In genomic region chr14:68174446-68174845, GRCh38 we compare ENCODE assay signal across 23 cellular contexts.
DNase-seq lines count a peak whose midpoint lies in the region; TF ChIP-seq lines count a peak whose summit lies in the region.
"Had no signal": no experiment of that assay in that cellular context is flagged by ENCODE, and none has a peak within 500 bp of the region (broad histone marks: within the 10 kb centered on the region; RNA-seq: fewer than 3 reads in every experiment).

No MANE protein-coding gene starts in this region.

- BruUV-seq in MCF 10A (replicated peaks; lab: Mats Ljungman, UMichigan): no TSS peak

- H3K36me3 ChIP-seq in breast epithelium: no peaks in the 10 kb centered on the region
- no peaks in the 10 kb centered on the region for H3K36me3 ChIP-seq in prostate gland
- H3K36me3 ChIP-seq in SJCRH30: no peaks in the 10 kb centered on the region
- H3K36me3 ChIP-seq: BE2C, gastroesophageal sphincter, ovary, suprapubic skin, WERI-Rb-1 had no signal

- peaks cover 0 to 9% of the 10 kb centered on the region in 2 donors for H3K4me1 ChIP-seq in breast epithelium
- H3K4me1 ChIP-seq in prostate gland (replicated peaks): peaks cover 8% of the 10 kb centered on the region
- H3K4me1 ChIP-seq in SJCRH30: peaks cover 20% of the 10 kb centered on the region
- H3K4me1 ChIP-seq: BE2C had no signal

- POLR2A ChIA-PET in MCF 10A (lab: Yijun Ruan, JAX): interaction anchor here (1.2 kb wide), 1 partner anchor 33 kb away, joined by 3 read pairs; no protein-coding TSS in a partner anchor

- intact Hi-C loops in breast epithelium (cut with DNase I; ENCODE audit: low total_unique reads): no loop called here
- intact Hi-C loops in MCF 10A (cut with micrococcal nuclease): no loop called here
- intact Hi-C loops in prostate gland (cut with DNase I): no loop called here

- no peak overlapping the region for H3K4me3 Mint-ChIP-seq in MCF 10A (ENCODE audit: unreplicated experiment)
- H3K4me3 Mint-ChIP-seq: activated naive CD8-positive, alpha-beta T cell treated with anti-CD3 and anti-CD28 coated beads, Interleukin-2, amount 10 ng/mL, durations not matched to agents 7 days and 5 days; naive thymus-derived CD8-positive, alpha-beta T cell had no signal

- no peak for TF ChIP-seq CTCF in breast epithelium (IDR thresholded peaks at IDR 0.05)
- no peak for TF ChIP-seq CTCF in MCF 10A (IDR thresholded peaks at IDR 0.05; ENCODE audit: unreplicated experiment)
- no peak for TF ChIP-seq CTCF in fibroblast of mammary gland (conservative IDR thresholded peaks at IDR 0.05; ENCODE audit: control insufficient read depth, insufficient read depth, low read depth, low read length)
- no peak for TF ChIP-seq CTCF in prostate gland (IDR thresholded peaks at IDR 0.05)

- DNase-seq in breast epithelium (ENCODE audit: low spot score in 2 of 2) (no peak), MCF 10A (ENCODE audit: unreplicated experiment) (no peak), fibroblast of mammary gland (ENCODE audit: low read depth) (peak; percentile 37), prostate gland (ENCODE audit: low spot score) (no peak), SJCRH30 (no peak), ACHN (no peak), substantia nigra (lab: John Stamatoyannopoulos, UW) (no peak), G401 (ENCODE audit: low spot score) (no peak)
- DNase-seq: activated CD4-positive, alpha-beta T cell treated with anti-CD3 and anti-CD28 coated beads, Interleukin-2, amount 50 U/mL, for 4 hours; activated CD8-positive, alpha-beta memory T cell treated with anti-CD3 and anti-CD28 coated beads, Interleukin-2, amount 50 U/mL, for 48 hours; activated naive CD8-positive, alpha-beta T cell treated with anti-CD3 and anti-CD28 coated beads, Interleukin-2, amount 10 ng/mL, durations not matched to agents 7 days and 5 days; BE2C; DND-41; effector memory CD4-positive, alpha-beta T cell; GM23248; left cardiac atrium; naive thymus-derived CD8-positive, alpha-beta T cell; NCI-H446 treated with DMSO at 0.1 percent for 48 hours; ovary; T-helper 2 cell; WERI-Rb-1 had no signal

- CTCF ChIA-PET in MCF 10A (lab: Yijun Ruan, JAX): interaction anchor here (0.6 kb wide), 1 partner anchor 642 kb away, joined by 3 read pairs; no protein-coding TSS in a partner anchor

- H3K27ac Mint-ChIP-seq in MCF 10A (ENCODE audit: low read depth, unreplicated experiment): no peak overlapping the region
- H3K27ac Mint-ChIP-seq: activated naive CD8-positive, alpha-beta T cell treated with anti-CD3 and anti-CD28 coated beads, Interleukin-2, amount 10 ng/mL, durations not matched to agents 7 days and 5 days; naive thymus-derived CD8-positive, alpha-beta T cell had no signal

- H3K27ac ChIP-seq in breast epithelium: peak overlapping the region; percentile 9 to 66
- H3K27ac ChIP-seq in prostate gland: peak overlapping the region; percentile 57 to 59
- H3K27ac ChIP-seq in SJCRH30: no peak overlapping the region
- no peak overlapping the region for H3K27ac ChIP-seq in substantia nigra (ENCODE audit: low read depth, low read length, poor library complexity, severe bottlenecking)
- H3K27ac ChIP-seq: ovary, suprapubic skin, WERI-Rb-1 had no signal

- 87% methylated on average over 2 of the region's 2 CpGs for WGBS in prostate gland

- no peak overlapping the region for H3K4me3 ChIP-seq in breast epithelium
- no peak overlapping the region for H3K4me3 ChIP-seq in fibroblast of mammary gland (ENCODE audit: control insufficient read depth, low read depth, low read length)
- H3K4me3 ChIP-seq in prostate gland: no peak overlapping the region
- no peak overlapping the region for H3K4me3 ChIP-seq in SJCRH30
- H3K4me3 ChIP-seq: gastroesophageal sphincter, GM23248, ovary, suprapubic skin had no signal

- no peaks in the 10 kb centered on the region for H3K27me3 Mint-ChIP-seq in MCF 10A (ENCODE audit: insufficient read depth, unreplicated experiment)
- H3K27me3 Mint-ChIP-seq: activated naive CD8-positive, alpha-beta T cell treated with anti-CD3 and anti-CD28 coated beads, Interleukin-2, amount 10 ng/mL, durations not matched to agents 7 days and 5 days; naive thymus-derived CD8-positive, alpha-beta T cell had no signal

- TF ChIP-seq POLR2A in breast epithelium (IDR thresholded peaks at IDR 0.05) (no peak), prostate gland (IDR thresholded peaks at IDR 0.05) (no peak)

- in situ Hi-C loops in ACHN (cut with HindIII; ENCODE audit: low pct_ligation_motif_present, low pct_unique_long_range_greater_than_20kb, low sequenced_read_pairs) (no loop called here), G401 (cut with HindIII; ENCODE audit: low sequenced_read_pairs) (no loop called here)

- H3K9me3 ChIP-seq in breast epithelium (no peaks in the 10 kb centered on the region), prostate gland (no peaks in the 10 kb centered on the region), SJCRH30 (replicated peaks) (0 out of 2 replicates have a peak, but pooled peaks cover 3% of the 10 kb centered on the region)
- H3K9me3 ChIP-seq: BE2C, gastroesophageal sphincter, ovary, suprapubic skin had no signal

- no peaks in the 10 kb centered on the region for H3K36me3 Mint-ChIP-seq in MCF 10A (ENCODE audit: insufficient read depth, unreplicated experiment)

- H3K27me3 ChIP-seq in breast epithelium (no peaks in the 10 kb centered on the region), prostate gland (replicated peaks; ENCODE audit: insufficient read depth) (no peaks in the 10 kb centered on the region), SJCRH30 (no peaks in the 10 kb centered on the region)
- H3K27me3 ChIP-seq: gastroesophageal sphincter, ovary, suprapubic skin had no signal

- H3K4me1 Mint-ChIP-seq in MCF 10A (ENCODE audit: insufficient read depth, unreplicated experiment): no peaks in the 10 kb centered on the region
- H3K4me1 Mint-ChIP-seq: activated naive CD8-positive, alpha-beta T cell treated with anti-CD3 and anti-CD28 coated beads, Interleukin-2, amount 10 ng/mL, durations not matched to agents 7 days and 5 days; naive thymus-derived CD8-positive, alpha-beta T cell had no signal

- H3K9me3 Mint-ChIP-seq in MCF 10A (ENCODE audit: unreplicated experiment): no peaks in the 10 kb centered on the region
- H3K9me3 Mint-ChIP-seq: naive thymus-derived CD8-positive, alpha-beta T cell had no signal

Comparison
In these comparisons a context has a peak if more than half of its experiments do, and no peak if none do; other contexts are left out.
1. H3K27ac ChIP-seq: peak in breast epithelium (2 of 2) and prostate gland (2 of 2); none in SJCRH30 (single experiment) and substantia nigra (single experiment).